Comparison of ENCODE assay signal across 1 cellular context in the genomic region with DNA sequence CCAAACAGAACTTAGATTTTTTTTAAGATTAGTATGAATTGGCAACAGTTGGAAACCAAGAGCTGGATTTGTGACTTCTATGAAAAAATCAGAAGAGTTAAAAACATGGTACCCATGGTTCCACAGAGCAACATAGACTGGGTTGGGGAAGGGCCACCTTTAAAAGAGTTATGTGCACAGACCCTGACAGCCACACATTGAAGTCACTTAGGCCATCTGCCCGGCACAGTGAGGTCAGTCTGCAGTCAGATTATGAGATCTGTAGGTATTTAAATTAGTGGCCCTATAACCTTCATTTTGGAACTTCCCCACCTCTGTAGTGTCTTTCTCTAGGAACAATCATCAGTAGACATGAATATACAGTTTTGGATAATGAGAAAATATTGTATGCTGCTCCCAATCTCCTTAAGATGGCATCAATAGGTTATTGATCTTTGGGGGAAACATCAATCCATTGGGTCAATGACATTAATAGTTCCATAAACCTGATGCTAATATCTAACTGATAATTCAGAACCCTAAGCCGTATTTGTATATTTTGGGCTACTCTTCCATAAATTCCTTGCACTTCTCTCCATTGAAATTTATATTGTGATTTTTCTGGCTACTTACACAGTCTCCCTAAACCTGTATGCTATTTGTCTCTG.
TF ChIP-seq lines count a peak whose summit lies in the region.

No MANE protein-coding gene starts in this region.

TF ChIP-seq in GM12878, 131 proteins besides CTCF, POLR2A, EP300 and RAD21:
- TF ChIP-seq HDAC2 (IDR thresholded peaks at IDR 0.05): no peak
- TF ChIP-seq ZNF274 (IDR thresholded peaks at IDR 0.05; ENCODE audit: insufficient read depth, insufficient read length): no peak
- no peak for TF ChIP-seq STAT1 (conservative IDR thresholded peaks at IDR 0.05)
- TF ChIP-seq PML (IDR thresholded peaks at IDR 0.05; ENCODE audit: low read length): no peak
- TF ChIP-seq PAX8 (IDR thresholded peaks at IDR 0.05): no peak
- TF ChIP-seq CBFB (IDR thresholded peaks at IDR 0.05; ENCODE audit: low read depth): no peak
- no peak for TF ChIP-seq SREBF2 (IDR thresholded peaks at IDR 0.05; ENCODE audit: low read length)
- no peak for TF ChIP-seq KDM1A (IDR thresholded peaks at IDR 0.05; ENCODE audit: borderline replicate concordance)
- TF ChIP-seq MTA3 (IDR thresholded peaks at IDR 0.05; ENCODE audit: borderline replicate concordance, low read length): no peak
- no peak for TF ChIP-seq HCFC1 (IDR thresholded peaks at IDR 0.05; ENCODE audit: low read length)
- no peak for TF ChIP-seq CREM (IDR thresholded peaks at IDR 0.05; ENCODE audit: low read depth)
TF ChIP-seq in GM12878: peak in this region for 0.
